ENCODE assay signal across 13 cellular contexts in genomic region chr6:84825461-84825860, GRCh38.
A peak's percentile ranks its signal among the peaks of the same experiment; 100 is the strongest.
DNase-seq lines count a peak whose midpoint lies in the region; ATAC-seq and TF ChIP-seq lines count a peak whose summit lies in the region.
"Had no signal": no experiment of that assay in that cellular context is flagged by ENCODE, and none has a peak within 500 bp of the region (broad histone marks: within the 10 kb centered on the region; RNA-seq: fewer than 3 reads in every experiment).

No MANE protein-coding gene starts in this region.

- H3K27ac ChIP-seq in GM23248 = no peak overlapping the region
- H3K27ac ChIP-seq: sigmoid colon had no signal

- H2AFZ ChIP-seq in GM23248 = no peak overlapping the region

- H3K9me2 ChIP-seq in GM23248 (ENCODE audit: insufficient read depth) = no peaks in the 10 kb centered on the region

- DNase-seq in GM23248 (peak; percentile 71), RKO (ENCODE audit: low spot score) (peak; percentile 72), epithelial cell of proximal tubule (ENCODE audit: low read depth) (peak; percentile 41), skeletal muscle cell (ENCODE audit: low read depth) (peak; percentile 57), AG08396 (ENCODE audit: low spot score) (no peak), DMS 273 (lab: John Stamatoyannopoulos, UW; ENCODE audit: unreplicated experiment) (no peak)
- DNase-seq: activated naive CD4-positive, alpha-beta T cell treated with anti-CD3 and anti-CD28 coated beads, Interleukin-2, amount 10 ng/mL, durations not matched to agents 7 days and 5 days; NCI-H1694 treated with DMSO at 0.1 percent for 48 hours; NCI-H524 treated with DMSO at 0.1 percent for 48 hours; sigmoid colon had no signal

- H4K20me1 ChIP-seq in GM23248 (ENCODE audit: insufficient read depth) = no peaks in the 10 kb centered on the region

- H3K9me3 ChIP-seq in GM23248 (ENCODE audit: low read depth) = no peaks in the 10 kb centered on the region
- H3K9me3 ChIP-seq: sigmoid colon had no signal

- H3K4me3 ChIP-seq in GM23248 (no peak overlapping the region), epithelial cell of proximal tubule (ENCODE audit: low read depth, low read length) (no peak overlapping the region), skeletal muscle cell (ENCODE audit: low read depth, low read length) (no peak overlapping the region)
- H3K4me3 ChIP-seq: sigmoid colon had no signal

- no peak overlapping the region for H3K4me2 ChIP-seq in GM23248 (ENCODE audit: unreplicated experiment)

- no peaks in the 10 kb centered on the region; the same call in 1 of the 2 replicates for H3K27me3 ChIP-seq in GM23248 (replicated peaks; ENCODE audit: insufficient read depth)
- H3K27me3 ChIP-seq: sigmoid colon had no signal

- H3K36me3 ChIP-seq in GM23248 (ENCODE audit: low read depth) = no peaks in the 10 kb centered on the region
- H3K36me3 ChIP-seq: sigmoid colon had no signal

- TF ChIP-seq CTCF in epithelial cell of proximal tubule (conservative IDR thresholded peaks at IDR 0.05; ENCODE audit: low read depth, low read length) = no peak

- H3F3A ChIP-seq in GM23248 (ENCODE audit: insufficient read depth) = no peaks in the 10 kb centered on the region

- H3K9ac ChIP-seq in GM23248 = no peak overlapping the region

- H3K4me1 ChIP-seq in GM23248 (ENCODE audit: insufficient read depth) = peaks cover 5% of the 10 kb centered on the region; the same call in 1 of the 2 replicates
- H3K4me1 ChIP-seq: sigmoid colon had no signal

- H3K79me2 ChIP-seq in GM23248 (ENCODE audit: insufficient read depth) = no peaks in the 10 kb centered on the region

- 95 to 100% methylated on average over 1 of the region's 1 CpG for WGBS in GM23248 (ENCODE audit: low coverage in 1 of 2, low lambda C conversion rate in 2 of 2, missing lambda C conversion rate in 2 of 2), 2 experiments

- in situ Hi-C loops in GM23248 (cut with MboI) = no loop called here

- no peak for ATAC-seq in GM18502 (IDR thresholded peaks at IDR 0.05; ENCODE audit: poor library complexity, unreplicated experiment)
- ATAC-seq: natural killer cell treated with Interleukin-12 subunit alpha and Interleukin-12 subunit beta and Interleukin-15 and Interleukin-18, amount 100 ng/mL, for 72 hours; Right ventricle myocardium inferior had no signal

Comparison
In these comparisons a context has a peak if more than half of its experiments do, and no peak if none do; other contexts are left out.
1. DNase-seq: peak in GM23248 (single experiment), RKO (single experiment), epithelial cell of proximal tubule (single experiment) and skeletal muscle cell (single experiment); none in AG08396 (single experiment) and DMS 273 (single experiment).